ENCODE assay signal across 1 cellular context in the genomic region with DNA sequence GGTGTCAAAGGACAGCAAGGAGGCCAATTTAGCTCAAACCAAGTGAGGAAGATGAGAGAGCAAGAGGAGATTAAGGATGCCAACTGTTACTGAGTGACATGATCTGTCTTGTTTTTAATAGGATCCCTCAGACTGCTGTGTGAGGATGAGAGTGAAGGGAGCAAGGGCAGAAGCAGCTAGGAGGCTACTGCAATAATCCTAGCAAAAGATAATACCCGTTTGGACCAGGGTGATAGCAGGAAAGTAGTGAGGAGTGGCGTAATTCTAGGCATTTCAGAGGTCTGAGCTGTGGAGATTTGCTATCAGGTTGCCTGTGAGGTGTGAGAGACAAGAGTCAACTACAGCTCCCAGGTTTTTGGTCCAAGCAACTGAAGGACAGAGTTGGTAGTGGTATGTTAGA.
TF ChIP-seq lines count a peak whose summit lies in the region.

No MANE protein-coding gene starts in this region.

TF ChIP-seq in K562, 482 proteins besides CTCF, POLR2A, EP300 and RAD21 (continued from another document and continues in another):
- TF ChIP-seq, protein P1, sequence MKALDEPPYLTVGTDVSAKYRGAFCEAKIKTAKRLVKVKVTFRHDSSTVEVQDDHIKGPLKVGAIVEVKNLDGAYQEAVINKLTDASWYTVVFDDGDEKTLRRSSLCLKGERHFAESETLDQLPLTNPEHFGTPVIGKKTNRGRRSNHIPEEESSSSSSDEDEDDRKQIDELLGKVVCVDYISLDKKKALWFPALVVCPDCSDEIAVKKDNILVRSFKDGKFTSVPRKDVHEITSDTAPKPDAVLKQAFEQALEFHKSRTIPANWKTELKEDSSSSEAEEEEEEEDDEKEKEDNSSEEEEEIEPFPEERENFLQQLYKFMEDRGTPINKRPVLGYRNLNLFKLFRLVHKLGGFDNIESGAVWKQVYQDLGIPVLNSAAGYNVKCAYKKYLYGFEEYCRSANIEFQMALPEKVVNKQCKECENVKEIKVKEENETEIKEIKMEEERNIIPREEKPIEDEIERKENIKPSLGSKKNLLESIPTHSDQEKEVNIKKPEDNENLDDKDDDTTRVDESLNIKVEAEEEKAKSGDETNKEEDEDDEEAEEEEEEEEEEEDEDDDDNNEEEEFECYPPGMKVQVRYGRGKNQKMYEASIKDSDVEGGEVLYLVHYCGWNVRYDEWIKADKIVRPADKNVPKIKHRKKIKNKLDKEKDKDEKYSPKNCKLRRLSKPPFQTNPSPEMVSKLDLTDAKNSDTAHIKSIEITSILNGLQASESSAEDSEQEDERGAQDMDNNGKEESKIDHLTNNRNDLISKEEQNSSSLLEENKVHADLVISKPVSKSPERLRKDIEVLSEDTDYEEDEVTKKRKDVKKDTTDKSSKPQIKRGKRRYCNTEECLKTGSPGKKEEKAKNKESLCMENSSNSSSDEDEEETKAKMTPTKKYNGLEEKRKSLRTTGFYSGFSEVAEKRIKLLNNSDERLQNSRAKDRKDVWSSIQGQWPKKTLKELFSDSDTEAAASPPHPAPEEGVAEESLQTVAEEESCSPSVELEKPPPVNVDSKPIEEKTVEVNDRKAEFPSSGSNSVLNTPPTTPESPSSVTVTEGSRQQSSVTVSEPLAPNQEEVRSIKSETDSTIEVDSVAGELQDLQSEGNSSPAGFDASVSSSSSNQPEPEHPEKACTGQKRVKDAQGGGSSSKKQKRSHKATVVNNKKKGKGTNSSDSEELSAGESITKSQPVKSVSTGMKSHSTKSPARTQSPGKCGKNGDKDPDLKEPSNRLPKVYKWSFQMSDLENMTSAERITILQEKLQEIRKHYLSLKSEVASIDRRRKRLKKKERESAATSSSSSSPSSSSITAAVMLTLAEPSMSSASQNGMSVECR (CRISPR knock-in tag; IDR thresholded peaks at IDR 0.05), result no peak
- no peak for TF ChIP-seq EZH2 (IDR thresholded peaks at IDR 0.05; ENCODE audit: borderline replicate concordance, low read depth, low read length)
- 0 out of 2 replicates have a peak, but pooled peaks have one; percentile 37 for TF ChIP-seq CEBPG (CRISPR knock-in tag; IDR thresholded peaks at IDR 0.05)
- no peak for TF ChIP-seq CEBPG (tag; conservative IDR thresholded peaks at IDR 0.05 in 1 of 2, IDR thresholded peaks at IDR 0.05 in 1 of 2)
- TF ChIP-seq, protein P2, sequence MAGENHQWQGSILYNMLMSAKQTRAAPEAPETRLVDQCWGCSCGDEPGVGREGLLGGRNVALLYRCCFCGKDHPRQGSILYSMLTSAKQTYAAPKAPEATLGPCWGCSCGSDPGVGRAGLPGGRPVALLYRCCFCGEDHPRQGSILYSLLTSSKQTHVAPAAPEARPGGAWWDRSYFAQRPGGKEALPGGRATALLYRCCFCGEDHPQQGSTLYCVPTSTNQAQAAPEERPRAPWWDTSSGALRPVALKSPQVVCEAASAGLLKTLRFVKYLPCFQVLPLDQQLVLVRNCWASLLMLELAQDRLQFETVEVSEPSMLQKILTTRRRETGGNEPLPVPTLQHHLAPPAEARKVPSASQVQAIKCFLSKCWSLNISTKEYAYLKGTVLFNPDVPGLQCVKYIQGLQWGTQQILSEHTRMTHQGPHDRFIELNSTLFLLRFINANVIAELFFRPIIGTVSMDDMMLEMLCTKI (IDR thresholded peaks at IDR 0.05; ENCODE audit: partially characterized antibody), result no peak
- TF ChIP-seq, protein P3, sequence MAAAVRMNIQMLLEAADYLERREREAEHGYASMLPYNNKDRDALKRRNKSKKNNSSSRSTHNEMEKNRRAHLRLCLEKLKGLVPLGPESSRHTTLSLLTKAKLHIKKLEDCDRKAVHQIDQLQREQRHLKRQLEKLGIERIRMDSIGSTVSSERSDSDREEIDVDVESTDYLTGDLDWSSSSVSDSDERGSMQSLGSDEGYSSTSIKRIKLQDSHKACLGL (CRISPR knock-in tag; IDR thresholded peaks at IDR 0.05; ENCODE audit: borderline replicate concordance, poor library complexity, severe bottlenecking), result no peak
- peak; percentile 45 for TF ChIP-seq CCNT2 (IDR thresholded peaks at IDR 0.05; ENCODE audit: borderline replicate concordance, extremely low read depth, insufficient read length, low read depth, low read length)
- TF ChIP-seq, protein P4, sequence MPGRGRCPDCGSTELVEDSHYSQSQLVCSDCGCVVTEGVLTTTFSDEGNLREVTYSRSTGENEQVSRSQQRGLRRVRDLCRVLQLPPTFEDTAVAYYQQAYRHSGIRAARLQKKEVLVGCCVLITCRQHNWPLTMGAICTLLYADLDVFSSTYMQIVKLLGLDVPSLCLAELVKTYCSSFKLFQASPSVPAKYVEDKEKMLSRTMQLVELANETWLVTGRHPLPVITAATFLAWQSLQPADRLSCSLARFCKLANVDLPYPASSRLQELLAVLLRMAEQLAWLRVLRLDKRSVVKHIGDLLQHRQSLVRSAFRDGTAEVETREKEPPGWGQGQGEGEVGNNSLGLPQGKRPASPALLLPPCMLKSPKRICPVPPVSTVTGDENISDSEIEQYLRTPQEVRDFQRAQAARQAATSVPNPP (IDR thresholded peaks at IDR 0.05; ENCODE audit: borderline replicate concordance, insufficient read depth, insufficient read length), result no peak
- no peak for TF ChIP-seq HMG20A (CRISPR knock-in tag; conservative IDR thresholded peaks at IDR 0.05)
- no peak for TF ChIP-seq ZC3H4 (CRISPR knock-in tag; IDR thresholded peaks at IDR 0.05; ENCODE audit: borderline replicate concordance)
- TF ChIP-seq RBBP5 (IDR thresholded peaks at IDR 0.05; ENCODE audit: borderline replicate concordance, insufficient read depth, low read length, poor library complexity, severe bottlenecking), result no peak
- TF ChIP-seq ZNF507 (tag; conservative IDR thresholded peaks at IDR 0.05), result no peak
- TF ChIP-seq, protein P5, sequence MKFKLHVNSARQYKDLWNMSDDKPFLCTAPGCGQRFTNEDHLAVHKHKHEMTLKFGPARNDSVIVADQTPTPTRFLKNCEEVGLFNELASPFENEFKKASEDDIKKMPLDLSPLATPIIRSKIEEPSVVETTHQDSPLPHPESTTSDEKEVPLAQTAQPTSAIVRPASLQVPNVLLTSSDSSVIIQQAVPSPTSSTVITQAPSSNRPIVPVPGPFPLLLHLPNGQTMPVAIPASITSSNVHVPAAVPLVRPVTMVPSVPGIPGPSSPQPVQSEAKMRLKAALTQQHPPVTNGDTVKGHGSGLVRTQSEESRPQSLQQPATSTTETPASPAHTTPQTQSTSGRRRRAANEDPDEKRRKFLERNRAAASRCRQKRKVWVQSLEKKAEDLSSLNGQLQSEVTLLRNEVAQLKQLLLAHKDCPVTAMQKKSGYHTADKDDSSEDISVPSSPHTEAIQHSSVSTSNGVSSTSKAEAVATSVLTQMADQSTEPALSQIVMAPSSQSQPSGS (CRISPR knock-in tag; IDR thresholded peaks at IDR 0.05), result no peak
- TF ChIP-seq, protein P6, sequence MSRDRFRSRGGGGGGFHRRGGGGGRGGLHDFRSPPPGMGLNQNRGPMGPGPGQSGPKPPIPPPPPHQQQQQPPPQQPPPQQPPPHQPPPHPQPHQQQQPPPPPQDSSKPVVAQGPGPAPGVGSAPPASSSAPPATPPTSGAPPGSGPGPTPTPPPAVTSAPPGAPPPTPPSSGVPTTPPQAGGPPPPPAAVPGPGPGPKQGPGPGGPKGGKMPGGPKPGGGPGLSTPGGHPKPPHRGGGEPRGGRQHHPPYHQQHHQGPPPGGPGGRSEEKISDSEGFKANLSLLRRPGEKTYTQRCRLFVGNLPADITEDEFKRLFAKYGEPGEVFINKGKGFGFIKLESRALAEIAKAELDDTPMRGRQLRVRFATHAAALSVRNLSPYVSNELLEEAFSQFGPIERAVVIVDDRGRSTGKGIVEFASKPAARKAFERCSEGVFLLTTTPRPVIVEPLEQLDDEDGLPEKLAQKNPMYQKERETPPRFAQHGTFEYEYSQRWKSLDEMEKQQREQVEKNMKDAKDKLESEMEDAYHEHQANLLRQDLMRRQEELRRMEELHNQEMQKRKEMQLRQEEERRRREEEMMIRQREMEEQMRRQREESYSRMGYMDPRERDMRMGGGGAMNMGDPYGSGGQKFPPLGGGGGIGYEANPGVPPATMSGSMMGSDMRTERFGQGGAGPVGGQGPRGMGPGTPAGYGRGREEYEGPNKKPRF (IDR thresholded peaks at IDR 0.05; ENCODE audit: low read depth, low read length), result no peak
- TF ChIP-seq, protein P7, sequence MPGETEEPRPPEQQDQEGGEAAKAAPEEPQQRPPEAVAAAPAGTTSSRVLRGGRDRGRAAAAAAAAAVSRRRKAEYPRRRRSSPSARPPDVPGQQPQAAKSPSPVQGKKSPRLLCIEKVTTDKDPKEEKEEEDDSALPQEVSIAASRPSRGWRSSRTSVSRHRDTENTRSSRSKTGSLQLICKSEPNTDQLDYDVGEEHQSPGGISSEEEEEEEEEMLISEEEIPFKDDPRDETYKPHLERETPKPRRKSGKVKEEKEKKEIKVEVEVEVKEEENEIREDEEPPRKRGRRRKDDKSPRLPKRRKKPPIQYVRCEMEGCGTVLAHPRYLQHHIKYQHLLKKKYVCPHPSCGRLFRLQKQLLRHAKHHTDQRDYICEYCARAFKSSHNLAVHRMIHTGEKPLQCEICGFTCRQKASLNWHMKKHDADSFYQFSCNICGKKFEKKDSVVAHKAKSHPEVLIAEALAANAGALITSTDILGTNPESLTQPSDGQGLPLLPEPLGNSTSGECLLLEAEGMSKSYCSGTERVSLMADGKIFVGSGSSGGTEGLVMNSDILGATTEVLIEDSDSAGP (CRISPR knock-in tag; IDR thresholded peaks at IDR 0.05), result no peak
- no peak for TF ChIP-seq ZNF224 (CRISPR knock-in tag; IDR thresholded peaks at IDR 0.05)
- TF ChIP-seq, protein P8, sequence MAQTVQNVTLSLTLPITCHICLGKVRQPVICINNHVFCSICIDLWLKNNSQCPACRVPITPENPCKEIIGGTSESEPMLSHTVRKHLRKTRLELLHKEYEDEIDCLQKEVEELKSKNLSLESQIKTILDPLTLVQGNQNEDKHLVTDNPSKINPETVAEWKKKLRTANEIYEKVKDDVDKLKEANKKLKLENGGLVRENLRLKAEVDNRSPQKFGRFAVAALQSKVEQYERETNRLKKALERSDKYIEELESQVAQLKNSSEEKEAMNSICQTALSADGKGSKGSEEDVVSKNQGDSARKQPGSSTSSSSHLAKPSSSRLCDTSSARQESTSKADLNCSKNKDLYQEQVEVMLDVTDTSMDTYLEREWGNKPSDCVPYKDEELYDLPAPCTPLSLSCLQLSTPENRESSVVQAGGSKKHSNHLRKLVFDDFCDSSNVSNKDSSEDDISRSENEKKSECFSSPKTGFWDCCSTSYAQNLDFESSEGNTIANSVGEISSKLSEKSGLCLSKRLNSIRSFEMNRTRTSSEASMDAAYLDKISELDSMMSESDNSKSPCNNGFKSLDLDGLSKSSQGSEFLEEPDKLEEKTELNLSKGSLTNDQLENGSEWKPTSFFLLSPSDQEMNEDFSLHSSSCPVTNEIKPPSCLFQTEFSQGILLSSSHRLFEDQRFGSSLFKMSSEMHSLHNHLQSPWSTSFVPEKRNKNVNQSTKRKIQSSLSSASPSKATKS (CRISPR knock-in tag; IDR thresholded peaks at IDR 0.05), result no peak
- no peak for TF ChIP-seq ZNF121 (CRISPR knock-in tag; conservative IDR thresholded peaks at IDR 0.05)
- TF ChIP-seq ZNF444 (CRISPR knock-in tag; IDR thresholded peaks at IDR 0.05), result no peak
- TF ChIP-seq ZNF212 (CRISPR knock-in tag; IDR thresholded peaks at IDR 0.05), result no peak
- no peak for TF ChIP-seq EGR1 (conservative IDR thresholded peaks at IDR 0.05)
- TF ChIP-seq NCOR1 (IDR thresholded peaks at IDR 0.05), result peak; percentile 95
- peak; percentile 91; the same call in 1 of the 2 replicates for TF ChIP-seq ZEB2 (IDR thresholded peaks at IDR 0.05)
- TF ChIP-seq ZFX (CRISPR knock-in tag; IDR thresholded peaks at IDR 0.05), result no peak
- TF ChIP-seq, protein P9, sequence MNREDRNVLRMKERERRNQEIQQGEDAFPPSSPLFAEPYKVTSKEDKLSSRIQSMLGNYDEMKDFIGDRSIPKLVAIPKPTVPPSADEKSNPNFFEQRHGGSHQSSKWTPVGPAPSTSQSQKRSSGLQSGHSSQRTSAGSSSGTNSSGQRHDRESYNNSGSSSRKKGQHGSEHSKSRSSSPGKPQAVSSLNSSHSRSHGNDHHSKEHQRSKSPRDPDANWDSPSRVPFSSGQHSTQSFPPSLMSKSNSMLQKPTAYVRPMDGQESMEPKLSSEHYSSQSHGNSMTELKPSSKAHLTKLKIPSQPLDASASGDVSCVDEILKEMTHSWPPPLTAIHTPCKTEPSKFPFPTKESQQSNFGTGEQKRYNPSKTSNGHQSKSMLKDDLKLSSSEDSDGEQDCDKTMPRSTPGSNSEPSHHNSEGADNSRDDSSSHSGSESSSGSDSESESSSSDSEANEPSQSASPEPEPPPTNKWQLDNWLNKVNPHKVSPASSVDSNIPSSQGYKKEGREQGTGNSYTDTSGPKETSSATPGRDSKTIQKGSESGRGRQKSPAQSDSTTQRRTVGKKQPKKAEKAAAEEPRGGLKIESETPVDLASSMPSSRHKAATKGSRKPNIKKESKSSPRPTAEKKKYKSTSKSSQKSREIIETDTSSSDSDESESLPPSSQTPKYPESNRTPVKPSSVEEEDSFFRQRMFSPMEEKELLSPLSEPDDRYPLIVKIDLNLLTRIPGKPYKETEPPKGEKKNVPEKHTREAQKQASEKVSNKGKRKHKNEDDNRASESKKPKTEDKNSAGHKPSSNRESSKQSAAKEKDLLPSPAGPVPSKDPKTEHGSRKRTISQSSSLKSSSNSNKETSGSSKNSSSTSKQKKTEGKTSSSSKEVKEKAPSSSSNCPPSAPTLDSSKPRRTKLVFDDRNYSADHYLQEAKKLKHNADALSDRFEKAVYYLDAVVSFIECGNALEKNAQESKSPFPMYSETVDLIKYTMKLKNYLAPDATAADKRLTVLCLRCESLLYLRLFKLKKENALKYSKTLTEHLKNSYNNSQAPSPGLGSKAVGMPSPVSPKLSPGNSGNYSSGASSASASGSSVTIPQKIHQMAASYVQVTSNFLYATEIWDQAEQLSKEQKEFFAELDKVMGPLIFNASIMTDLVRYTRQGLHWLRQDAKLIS (CRISPR knock-in tag; IDR thresholded peaks at IDR 0.05), result no peak
- TF ChIP-seq LCOR (CRISPR knock-in tag; IDR thresholded peaks at IDR 0.05), result no peak
- no peak for TF ChIP-seq ZNF165 (CRISPR knock-in tag; IDR thresholded peaks at IDR 0.05; ENCODE audit: borderline replicate concordance)
- peak; percentile 56 for TF ChIP-seq HDAC3 (IDR thresholded peaks at IDR 0.05; ENCODE audit: borderline replicate concordance, partially characterized antibody)
- TF ChIP-seq CBX8 (IDR thresholded peaks at IDR 0.05; ENCODE audit: borderline replicate concordance, extremely low read depth, low read depth, low read length, poor library complexity, severe bottlenecking), result no peak
- TF ChIP-seq, protein P10, sequence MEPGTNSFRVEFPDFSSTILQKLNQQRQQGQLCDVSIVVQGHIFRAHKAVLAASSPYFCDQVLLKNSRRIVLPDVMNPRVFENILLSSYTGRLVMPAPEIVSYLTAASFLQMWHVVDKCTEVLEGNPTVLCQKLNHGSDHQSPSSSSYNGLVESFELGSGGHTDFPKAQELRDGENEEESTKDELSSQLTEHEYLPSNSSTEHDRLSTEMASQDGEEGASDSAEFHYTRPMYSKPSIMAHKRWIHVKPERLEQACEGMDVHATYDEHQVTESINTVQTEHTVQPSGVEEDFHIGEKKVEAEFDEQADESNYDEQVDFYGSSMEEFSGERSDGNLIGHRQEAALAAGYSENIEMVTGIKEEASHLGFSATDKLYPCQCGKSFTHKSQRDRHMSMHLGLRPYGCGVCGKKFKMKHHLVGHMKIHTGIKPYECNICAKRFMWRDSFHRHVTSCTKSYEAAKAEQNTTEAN (CRISPR knock-in tag; IDR thresholded peaks at IDR 0.05), result no peak
- TF ChIP-seq, protein P11, sequence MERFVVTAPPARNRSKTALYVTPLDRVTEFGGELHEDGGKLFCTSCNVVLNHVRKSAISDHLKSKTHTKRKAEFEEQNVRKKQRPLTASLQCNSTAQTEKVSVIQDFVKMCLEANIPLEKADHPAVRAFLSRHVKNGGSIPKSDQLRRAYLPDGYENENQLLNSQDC (CRISPR knock-in tag; IDR thresholded peaks at IDR 0.05), result no peak
